In genomic region chr3:121165397-121165837, GRCh38 we compare ENCODE assay signal across 26 cellular contexts.
DNase-seq lines count a peak whose midpoint lies in the region; ATAC-seq and TF ChIP-seq lines count a peak whose summit lies in the region.
"Had no signal": no experiment of that assay in that cellular context is flagged by ENCODE, and none has a peak within 500 bp of the region (broad histone marks: within the 10 kb centered on the region; RNA-seq: fewer than 3 reads in every experiment).

No MANE protein-coding gene starts in this region.

- H3K36me3 Mint-ChIP-seq in Caco-2 (ENCODE audit: insufficient read depth, unreplicated experiment) (no peaks in the 10 kb centered on the region), HFFc6 (ENCODE audit: low read depth) (no peaks in the 10 kb centered on the region)
- no peaks in the 10 kb centered on the region for H3K36me3 Mint-ChIP-seq in activated naive CD4-positive, alpha-beta T cell treated with anti-CD3 and anti-CD28 coated beads, Interleukin-2, amount 10 ng/mL, durations not matched to agents 7 days and 5 days
- H3K36me3 Mint-ChIP-seq: CD4-positive, CD25-positive, alpha-beta regulatory T cell had no signal

- BruUV-seq in Caco-2 (replicated peaks; lab: Mats Ljungman, UMichigan): no TSS peak

- no peaks in the 10 kb centered on the region for H3K36me3 ChIP-seq in Caco-2 (ENCODE audit: control insufficient read depth, insufficient read depth, low read length)
- no peaks in the 10 kb centered on the region for H3K36me3 ChIP-seq in RWPE2 (ENCODE audit: low read depth)
- H3K36me3 ChIP-seq: MG63, Peyer's patch had no signal

- peak overlapping the region; percentile 50 for H3K4me3 Mint-ChIP-seq in Caco-2 (ENCODE audit: unreplicated experiment)
- H3K4me3 Mint-ChIP-seq in HFFc6: peak overlapping the region; percentile 31; the same call in 1 of the 2 replicates
- H3K4me3 Mint-ChIP-seq in activated naive CD4-positive, alpha-beta T cell treated with anti-CD3 and anti-CD28 coated beads, Interleukin-2, amount 10 ng/mL, durations not matched to agents 7 days and 5 days: no peak overlapping the region
- H3K4me3 Mint-ChIP-seq: B cell; CD4-positive, CD25-positive, alpha-beta regulatory T cell had no signal

- ATAC-seq in RWPE2 (ENCODE audit: low read depth): 0 out of 3 replicates have a peak, but pooled peaks have one; percentile 44
- ATAC-seq in GM21717 (IDR thresholded peaks at IDR 0.05; ENCODE audit: unreplicated experiment): no peak
- ATAC-seq in HG03095 (IDR thresholded peaks at IDR 0.05; ENCODE audit: unreplicated experiment): no peak
- ATAC-seq in HG02973 (IDR thresholded peaks at IDR 0.05; ENCODE audit: unreplicated experiment): no peak
- ATAC-seq: GM12878, HepG2 had no signal

- POLR2A ChIA-PET in Caco-2 (lab: Charles Lee): no interaction called here

- peaks cover 9% of the 10 kb centered on the region for H3K9me3 Mint-ChIP-seq in Caco-2 (ENCODE audit: unreplicated experiment)
- no peaks in the 10 kb centered on the region; the same call in 1 of the 2 replicates for H3K9me3 Mint-ChIP-seq in HFFc6
- peaks cover 4% of the 10 kb centered on the region for H3K9me3 Mint-ChIP-seq in activated naive CD4-positive, alpha-beta T cell treated with anti-CD3 and anti-CD28 coated beads, Interleukin-2, amount 10 ng/mL, durations not matched to agents 7 days and 5 days

- H3K4me1 Mint-ChIP-seq in Caco-2 (ENCODE audit: low read depth, unreplicated experiment) (no peaks in the 10 kb centered on the region), HFFc6 (ENCODE audit: low read depth) (peaks cover 6% of the 10 kb centered on the region; the same call in 1 of the 2 replicates)
- H3K4me1 Mint-ChIP-seq in activated naive CD4-positive, alpha-beta T cell treated with anti-CD3 and anti-CD28 coated beads, Interleukin-2, amount 10 ng/mL, durations not matched to agents 7 days and 5 days: no peaks in the 10 kb centered on the region
- H3K4me1 Mint-ChIP-seq: B cell; CD4-positive, CD25-positive, alpha-beta regulatory T cell had no signal

- intact Hi-C loops in Caco-2 (cut with micrococcal nuclease; ENCODE audit: unreplicated experiment): no loop called here

- TF ChIP-seq CTCF in Caco-2 (IDR thresholded peaks at IDR 0.05; ENCODE audit: insufficient read depth in 1 of 2, low read depth in 1 of 2, low read length in 1 of 2, severe bottlenecking in 1 of 2, unreplicated experiment in 1 of 2) (no peak), HFFc6 (IDR thresholded peaks at IDR 0.05) (no peak), RWPE2 (IDR thresholded peaks at IDR 0.05; ENCODE audit: poor library complexity, severe bottlenecking) (no peak)

- peaks cover 5% of the 10 kb centered on the region; the same call in 1 of the 2 replicates for H3K4me1 ChIP-seq in Caco-2
- no peaks in the 10 kb centered on the region for H3K4me1 ChIP-seq in RWPE2 (ENCODE audit: insufficient read depth, poor library complexity, severe bottlenecking)
- H3K4me1 ChIP-seq: Peyer's patch had no signal

- H3K9me3 ChIP-seq in Caco-2: no peaks in the 10 kb centered on the region
- no peaks in the 10 kb centered on the region for H3K9me3 ChIP-seq in RWPE2 (ENCODE audit: severe bottlenecking)
- H3K9me3 ChIP-seq: MG63, Peyer's patch had no signal

- DNase-seq in Caco-2: peak; percentile 32 to 44
- no peak for DNase-seq in HFFc6
- no peak for DNase-seq in RWPE2 (ENCODE audit: low spot score)
- DNase-seq in iPS-NIHi11 (ENCODE audit: low spot score): peak; percentile 12
- DNase-seq in activated naive CD4-positive, alpha-beta T cell treated with anti-CD3 and anti-CD28 coated beads, Interleukin-2, amount 10 ng/mL, durations not matched to agents 7 days and 5 days: no peak
- DNase-seq: Calu3; CD4-positive, CD25-positive, alpha-beta regulatory T cell; DMS79 treated with DMSO at 0.1 percent for 48 hours; GDM1; H7; MG63; NCI-H1092 treated with DMSO at 0.1 percent for 48 hours; NCI-H1694; NCI-H2107; NCI-H226; NCI-H524 treated with DMSO at 0.1 percent for 48 hours; Peyer's patch; SIG-M5; T-helper 2 cell had no signal

- H3K27ac Mint-ChIP-seq in Caco-2 (ENCODE audit: unreplicated experiment) (no peak overlapping the region), HFFc6 (no peak overlapping the region)
- H3K27ac Mint-ChIP-seq in activated naive CD4-positive, alpha-beta T cell treated with anti-CD3 and anti-CD28 coated beads, Interleukin-2, amount 10 ng/mL, durations not matched to agents 7 days and 5 days: no peak overlapping the region
- H3K27ac Mint-ChIP-seq: B cell; CD4-positive, CD25-positive, alpha-beta regulatory T cell had no signal

- H3K27me3 ChIP-seq in Caco-2 (replicated peaks; ENCODE audit: control insufficient read depth, insufficient read depth, low read length) (no peaks in the 10 kb centered on the region), RWPE2 (ENCODE audit: insufficient read depth, poor library complexity, severe bottlenecking) (no peaks in the 10 kb centered on the region)
- H3K27me3 ChIP-seq: MG63, Peyer's patch had no signal

- no peaks in the 10 kb centered on the region for H3K27me3 Mint-ChIP-seq in Caco-2 (ENCODE audit: insufficient read depth, unreplicated experiment)
- peaks cover 4% of the 10 kb centered on the region; the same call in 1 of the 2 replicates for H3K27me3 Mint-ChIP-seq in HFFc6 (ENCODE audit: insufficient read depth)
- H3K27me3 Mint-ChIP-seq in activated naive CD4-positive, alpha-beta T cell treated with anti-CD3 and anti-CD28 coated beads, Interleukin-2, amount 10 ng/mL, durations not matched to agents 7 days and 5 days: no peaks in the 10 kb centered on the region
- H3K27me3 Mint-ChIP-seq: B cell; CD4-positive, CD25-positive, alpha-beta regulatory T cell had no signal

- CTCF ChIA-PET in Caco-2 (lab: Charles Lee): no interaction called here
- CTCF ChIA-PET in activated naive CD4-positive, alpha-beta T cell treated with anti-CD3 and anti-CD28 coated beads, Interleukin-2, amount 10 ng/mL, durations not matched to agents 7 days and 5 days (lab: Charles Lee): no interaction called here

- H3K4me3 ChIP-seq in Caco-2 (ENCODE audit: low read depth, low read length) (no peak overlapping the region), RWPE2 (ENCODE audit: severe bottlenecking) (no peak overlapping the region)
- H3K4me3 ChIP-seq: GM12878, MG63, Peyer's patch had no signal

- no peak overlapping the region for H3K27ac ChIP-seq in RWPE2 (ENCODE audit: poor library complexity, severe bottlenecking)
- H3K27ac ChIP-seq: KMS-11, Peyer's patch had no signal

Comparison
In these comparisons a context has a peak if more than half of its experiments do, and no peak if none do; other contexts are left out.
1. DNase-seq: peak in Caco-2 (2 of 2) and iPS-NIHi11 (single experiment); none in HFFc6 (single experiment), RWPE2 (single experiment) and activated naive CD4-positive, alpha-beta T cell treated with anti-CD3 and anti-CD28 coated beads, Interleukin-2, amount 10 ng/mL, durations not matched to agents 7 days and 5 days (single experiment).